In the genomic region with DNA sequence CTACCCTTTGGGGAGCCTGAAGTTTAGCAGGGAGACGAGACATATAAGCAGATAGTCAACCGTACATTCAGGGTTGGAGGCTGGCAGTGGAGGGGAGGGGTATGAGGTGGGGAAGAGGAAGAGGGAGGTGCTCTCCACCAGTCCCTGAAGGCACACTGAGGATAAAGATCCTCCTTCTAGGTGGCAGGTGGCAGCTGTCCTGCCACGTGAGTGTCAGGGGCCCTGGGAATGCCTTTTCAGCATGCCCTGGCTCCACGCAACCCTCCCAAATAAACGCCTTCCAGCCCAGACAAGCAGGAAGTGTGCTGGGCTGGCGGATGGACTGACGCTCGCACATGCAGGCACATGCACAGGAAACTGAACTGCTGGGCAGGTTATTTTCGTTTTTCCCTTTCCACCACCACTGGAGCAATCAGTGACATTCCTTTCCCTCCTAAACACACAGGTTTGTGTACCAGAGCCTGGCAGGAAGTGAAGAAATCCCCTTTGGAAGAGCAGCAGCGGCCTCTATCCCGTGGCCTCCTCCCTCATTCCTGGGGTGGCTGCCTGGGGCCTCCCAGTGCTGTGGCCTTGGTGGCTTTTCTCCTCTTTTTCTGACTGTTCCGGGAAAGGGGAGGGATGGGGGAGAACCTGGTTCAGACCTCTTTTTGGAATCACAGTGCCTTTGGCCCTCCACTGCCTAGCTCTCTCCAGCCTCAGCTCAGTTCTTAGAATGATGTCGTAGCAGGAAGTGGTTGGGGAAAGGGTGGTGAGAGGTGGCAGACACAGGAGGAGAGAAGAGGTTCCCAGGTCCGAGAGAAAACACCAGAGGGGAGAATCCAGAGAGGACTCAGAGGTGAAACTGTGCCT, we compare ENCODE assay signal across 8 cellular contexts.
DNase-seq lines count a peak whose midpoint lies in the region; ATAC-seq and TF ChIP-seq lines count a peak whose summit lies in the region.

No MANE protein-coding gene starts in this region.

- H3K27ac Mint-ChIP-seq in GM23338 (no peak overlapping the region), osteocyte (ENCODE audit: unreplicated experiment) (peak overlapping the region; percentile 24)
- peak overlapping the region; percentile 83 for H3K27ac Mint-ChIP-seq in activated CD4-positive, alpha-beta T cell treated with anti-CD3 and anti-CD28 coated beads, Interleukin-2, amount 10 ng/mL, durations not matched to agents 24 days and 14 days

- no peak overlapping the region for H3K27ac ChIP-seq in GM23338 (ENCODE audit: low read depth)

- no peaks in the 10 kb centered on the region for H3K36me3 ChIP-seq in GM23338 (ENCODE audit: insufficient read depth)

- no peak for ATAC-seq in GM23338
- no peak for ATAC-seq in HG03095 (IDR thresholded peaks at IDR 0.05; ENCODE audit: unreplicated experiment)
- ATAC-seq in HG02981 (IDR thresholded peaks at IDR 0.05; ENCODE audit: unreplicated experiment), result no peak
- no peak for ATAC-seq in HG03460 (IDR thresholded peaks at IDR 0.05; ENCODE audit: unreplicated experiment)

- TF ChIP-seq CTCF in GM23338 (conservative IDR thresholded peaks at IDR 0.05; ENCODE audit: low read depth in 2 of 2) (no peak), epithelial cell of esophagus (IDR thresholded peaks at IDR 0.05; ENCODE audit: insufficient read depth, low read depth, low read length, missing control alignments) (peak; percentile 11), osteocyte (IDR thresholded peaks at IDR 0.05) (no peak)

- H3K4me2 ChIP-seq in GM23338, result no peak overlapping the region

- DNase-seq in GM23338 (ENCODE audit: low spot score) (peak; percentile 36), epithelial cell of esophagus (ENCODE audit: low read depth) (peak; percentile 97), osteocyte (ENCODE audit: extremely low spot score, unreplicated experiment) (no peak), NCI-H2081 treated with DMSO at 0.1 percent for 48 hours (lab: John Stamatoyannopoulos, UW) (no peak)
- peak; percentile 72 for DNase-seq in activated CD4-positive, alpha-beta T cell treated with anti-CD3 and anti-CD28 coated beads, Interleukin-2, amount 10 ng/mL, durations not matched to agents 24 days and 14 days

- no peaks in the 10 kb centered on the region for H3K9me2 ChIP-seq in GM23338 (ENCODE audit: insufficient read depth)

- H2AFZ ChIP-seq in GM23338, result no peak overlapping the region

- H3F3A ChIP-seq in GM23338 (replicated peaks; ENCODE audit: low read depth), result no peaks in the 10 kb centered on the region

- no peaks in the 10 kb centered on the region; the same call in 1 of the 3 replicates for H3K4me1 Mint-ChIP-seq in GM23338
- H3K4me1 Mint-ChIP-seq in activated CD4-positive, alpha-beta T cell treated with anti-CD3 and anti-CD28 coated beads, Interleukin-2, amount 10 ng/mL, durations not matched to agents 24 days and 14 days, result peaks cover 17% of the 10 kb centered on the region
- H3K4me1 Mint-ChIP-seq in osteocyte (ENCODE audit: unreplicated experiment), result peaks cover 8% of the 10 kb centered on the region

- H3K27me3 ChIP-seq in GM23338 (ENCODE audit: insufficient read depth), result no peaks in the 10 kb centered on the region

- no peaks in the 10 kb centered on the region for H3K4me1 ChIP-seq in GM23338 (ENCODE audit: insufficient read depth)

- H3K4me3 Mint-ChIP-seq in GM23338, result no peak overlapping the region
- peak overlapping the region; percentile 64 for H3K4me3 Mint-ChIP-seq in activated CD4-positive, alpha-beta T cell treated with anti-CD3 and anti-CD28 coated beads, Interleukin-2, amount 10 ng/mL, durations not matched to agents 24 days and 14 days
- no peak overlapping the region for H3K4me3 Mint-ChIP-seq in osteocyte (ENCODE audit: unreplicated experiment)

- no peak overlapping the region for H3K4me3 ChIP-seq in GM23338
- no peak overlapping the region for H3K4me3 ChIP-seq in epithelial cell of esophagus (ENCODE audit: low read length)

- H3K36me3 Mint-ChIP-seq in GM23338 (ENCODE audit: low read depth) (no peaks in the 10 kb centered on the region), osteocyte (ENCODE audit: unreplicated experiment) (no peaks in the 10 kb centered on the region)
- no peaks in the 10 kb centered on the region for H3K36me3 Mint-ChIP-seq in activated CD4-positive, alpha-beta T cell treated with anti-CD3 and anti-CD28 coated beads, Interleukin-2, amount 10 ng/mL, durations not matched to agents 24 days and 14 days (ENCODE audit: low read depth)

- H4K20me1 ChIP-seq in GM23338 (replicated peaks; ENCODE audit: insufficient read depth), result peaks cover 3% of the 10 kb centered on the region; the same call in 1 of the 2 replicates

- intact Hi-C loops in activated CD4-positive, alpha-beta T cell treated with anti-CD3 and anti-CD28 coated beads, Interleukin-2, amount 10 ng/mL, durations not matched to agents 24 days and 14 days (cut with micrococcal nuclease), result no loop called here

- no peaks in the 10 kb centered on the region for H3K79me2 ChIP-seq in GM23338 (replicated peaks; ENCODE audit: insufficient read depth)

- no peaks in the 10 kb centered on the region; the same call in 2 of the 3 replicates for H3K9me3 Mint-ChIP-seq in GM23338
- H3K9me3 Mint-ChIP-seq in activated CD4-positive, alpha-beta T cell treated with anti-CD3 and anti-CD28 coated beads, Interleukin-2, amount 10 ng/mL, durations not matched to agents 24 days and 14 days, result peaks cover 4% of the 10 kb centered on the region
- H3K9me3 Mint-ChIP-seq in osteocyte (ENCODE audit: unreplicated experiment), result peaks cover 6% of the 10 kb centered on the region

- H3K27me3 Mint-ChIP-seq in GM23338 (ENCODE audit: insufficient read depth, low read depth, poor library complexity) (peaks cover 10% of the 10 kb centered on the region), osteocyte (ENCODE audit: unreplicated experiment) (peaks cover 5% of the 10 kb centered on the region)
- peaks cover 3% of the 10 kb centered on the region for H3K27me3 Mint-ChIP-seq in activated CD4-positive, alpha-beta T cell treated with anti-CD3 and anti-CD28 coated beads, Interleukin-2, amount 10 ng/mL, durations not matched to agents 24 days and 14 days

TF ChIP-seq in GM23338, 12 proteins besides CTCF, POLR2A, EP300 and RAD21:
- TF ChIP-seq EZH2phosphoT487 (IDR thresholded peaks at IDR 0.05; ENCODE audit: unreplicated experiment), result no peak
- TF ChIP-seq STAT1 (IDR thresholded peaks at IDR 0.05; ENCODE audit: unreplicated experiment), result no peak
- no peak for TF ChIP-seq NANOG (IDR thresholded peaks at IDR 0.05; ENCODE audit: borderline replicate concordance)
TF ChIP-seq in GM23338: peak in this region for 0.

Comparison
In these comparisons a context has a peak if more than half of its experiments do, and no peak if none do; other contexts are left out.
1. DNase-seq: peak in GM23338 (single experiment), activated CD4-positive, alpha-beta T cell treated with anti-CD3 and anti-CD28 coated beads, Interleukin-2, amount 10 ng/mL, durations not matched to agents 24 days and 14 days (single experiment) and epithelial cell of esophagus (single experiment); none in osteocyte (single experiment) and NCI-H2081 treated with DMSO at 0.1 percent for 48 hours (single experiment).